ENCODE assay signal across 15 cellular contexts in genomic region chr9:19939890-19940289, GRCh38.
"Had no signal": no experiment of that assay in that cellular context is flagged by ENCODE, and none has a peak within 500 bp of the region (broad histone marks: within the 10 kb centered on the region; RNA-seq: fewer than 3 reads in every experiment).

No MANE protein-coding gene starts in this region.

- H3K36me3 Mint-ChIP-seq: activated naive CD4-positive, alpha-beta T cell treated with anti-CD3 and anti-CD28 coated beads, Interleukin-2, amount 10 ng/mL, durations not matched to agents 7 days and 5 days; naive B cell had no signal

- H3K4me3 Mint-ChIP-seq: activated naive CD4-positive, alpha-beta T cell treated with anti-CD3 and anti-CD28 coated beads, Interleukin-2, amount 10 ng/mL, durations not matched to agents 7 days and 5 days; dendritic cell treated with granulocyte-macrophage colony-stimulating factor and Interleukin-4, amounts not matched to agents 40 ng/mL and 50 ng/mL, for 4 days; naive B cell had no signal

- H3K27ac Mint-ChIP-seq: activated naive CD4-positive, alpha-beta T cell treated with anti-CD3 and anti-CD28 coated beads, Interleukin-2, amount 10 ng/mL, durations not matched to agents 7 days and 5 days; dendritic cell treated with granulocyte-macrophage colony-stimulating factor and Interleukin-4, amounts not matched to agents 40 ng/mL and 50 ng/mL, for 4 days; naive B cell had no signal

- DNase-seq: activated CD4-positive, alpha-beta T cell treated with anti-CD3 and anti-CD28 coated beads for 1 hour; activated CD4-positive, alpha-beta T cell treated with anti-CD3 and anti-CD28 coated beads, Interleukin-2, amount 50 U/mL, for 4 hours; activated naive CD4-positive, alpha-beta T cell treated with anti-CD3 and anti-CD28 coated beads, Interleukin-2, amount 10 ng/mL, durations not matched to agents 7 days and 5 days; effector memory CD4-positive, alpha-beta T cell; foreskin fibroblast; glutamatergic neuron; hypothalamus; kidney; left lung; naive B cell; ovary; stimulated activated CD4-positive, alpha-beta T cell treated with anti-CD3 and anti-CD28 coated beads, Interleukin-12 subunit alpha, Interleukin-12 subunit beta, amount 100 ng/mL, for 4 hours; stimulated activated CD4-positive, alpha-beta T cell treated with anti-CD3 and anti-CD28 coated beads, Interleukin-2, amount 100 ng/mL, for 24 hours had no signal

- ATAC-seq: left lung had no signal

- H3K4me3 ChIP-seq: ascending aorta, left lung, ovary had no signal

- H3K9me3 Mint-ChIP-seq: activated naive CD4-positive, alpha-beta T cell treated with anti-CD3 and anti-CD28 coated beads, Interleukin-2, amount 10 ng/mL, durations not matched to agents 7 days and 5 days; dendritic cell treated with granulocyte-macrophage colony-stimulating factor and Interleukin-4, amounts not matched to agents 40 ng/mL and 50 ng/mL, for 4 days; naive B cell had no signal
